Comparison of ENCODE assay signal across 8 cellular contexts in genomic region chr13:49641810-49642291, GRCh38. TPM values are rescaled to one million over a fixed set of nuclear protein-coding genes. Genes with fewer than 3 reads are reported as not detected.
DNase-seq lines count a peak whose midpoint lies in the region; ATAC-seq and TF ChIP-seq lines count a peak whose summit lies in the region.

No MANE protein-coding gene starts in this region.

- no TSS peak for BruUV-seq in PC-3 (replicated peaks; lab: Mats Ljungman, UMichigan)

- ATAC-seq in PC-3, result peak; percentile 77
- no peak for ATAC-seq in GM23338

- H3K4me3 Mint-ChIP-seq in GM23338, result no peak overlapping the region

- no peaks in the 10 kb centered on the region for H3K79me2 ChIP-seq in PC-3 (ENCODE audit: low read length)
- no peaks in the 10 kb centered on the region for H3K79me2 ChIP-seq in osteoblast (ENCODE audit: insufficient read depth, low read length)
- H3K79me2 ChIP-seq in GM23338 (replicated peaks; ENCODE audit: insufficient read depth), result no peaks in the 10 kb centered on the region

- H3K9me2 ChIP-seq in PC-3 (replicated peaks; ENCODE audit: low read length), result no peaks in the 10 kb centered on the region
- H3K9me2 ChIP-seq in GM23338 (ENCODE audit: insufficient read depth), result peaks cover 3% of the 10 kb centered on the region; the same call in 1 of the 2 replicates

- H3K4me2 ChIP-seq in PC-3 (ENCODE audit: low read length), result no peak overlapping the region
- peak overlapping the region; percentile 30 for H3K4me2 ChIP-seq in osteoblast (ENCODE audit: insufficient read depth, low read length)
- H3K4me2 ChIP-seq in GM23338, result no peak overlapping the region

- H3K27ac ChIP-seq in PC-3 (ENCODE audit: low read length) (no peak overlapping the region), osteoblast (ENCODE audit: low read depth, low read length) (peak overlapping the region; percentile 56), GM23338 (ENCODE audit: low read depth) (no peak overlapping the region)

- H3K27me3 ChIP-seq in PC-3 (ENCODE audit: low read length), result no peaks in the 10 kb centered on the region
- H3K27me3 ChIP-seq in osteoblast (ENCODE audit: insufficient read depth, low read length), result no peaks in the 10 kb centered on the region
- no peaks in the 10 kb centered on the region for H3K27me3 ChIP-seq in GM23338 (ENCODE audit: insufficient read depth)

- no peaks in the 10 kb centered on the region for H3K36me3 Mint-ChIP-seq in GM23338 (ENCODE audit: low read depth)

- no peaks in the 10 kb centered on the region for H3K9me3 ChIP-seq in PC-3 (ENCODE audit: low read length)
- no peaks in the 10 kb centered on the region for H3K9me3 ChIP-seq in osteoblast (ENCODE audit: low read depth, low read length)

- TF ChIP-seq CTCF in PC-3 (conservative IDR thresholded peaks at IDR 0.05; ENCODE audit: low read depth, low read length) (no peak), osteoblast (IDR thresholded peaks at IDR 0.05; ENCODE audit: extremely low read depth, low read depth, low read length) (no peak), GM23338 (conservative IDR thresholded peaks at IDR 0.05; ENCODE audit: low read depth in 2 of 2) (no peak)

- H2AFZ ChIP-seq in PC-3 (ENCODE audit: low read length), result peak overlapping the region; percentile 46
- H2AFZ ChIP-seq in osteoblast (ENCODE audit: low read length), result peak overlapping the region; percentile 51
- no peak overlapping the region for H2AFZ ChIP-seq in GM23338

- H3K9ac ChIP-seq in PC-3 (ENCODE audit: low read length), result no peak overlapping the region

- H3K27me3 Mint-ChIP-seq in GM23338 (ENCODE audit: insufficient read depth, low read depth, poor library complexity), result no peaks in the 10 kb centered on the region

- H3K4me1 Mint-ChIP-seq in GM23338, result peaks cover 7% of the 10 kb centered on the region; the same call in 1 of the 3 replicates

- intact Hi-C loops in PC-3 (cut with micrococcal nuclease), result no loop called here

- DNase-seq in CD1c-positive myeloid dendritic cell (ENCODE audit: extremely low spot score), result peak; percentile 89
- peak; percentile 36 for DNase-seq in PC-3
- DNase-seq in fibroblast of peridontal ligament (ENCODE audit: extremely low read depth), result peak; percentile 89
- DNase-seq in osteoblast (ENCODE audit: insufficient read length, low spot score, missing footprints), result peak; percentile 90
- no peak for DNase-seq in COR-L47 (lab: John Stamatoyannopoulos, UW)
- DNase-seq in GM23338 (ENCODE audit: low spot score), result no peak
- no peak for DNase-seq in mesenteric fat pad (ENCODE audit: low spot score)
- no peak for DNase-seq in inferior parietal cortex (ENCODE audit: extremely low spot score)

- H3K27ac Mint-ChIP-seq in GM23338, result no peak overlapping the region

- CTCF ChIA-PET in PC-3 (lab: Charles Lee), result no interaction called here

- no peak overlapping the region for H3K4me3 ChIP-seq in PC-3 (ENCODE audit: low read length)
- no peak overlapping the region for H3K4me3 ChIP-seq in osteoblast (ENCODE audit: insufficient read depth, low read length)
- H3K4me3 ChIP-seq in GM23338, result no peak overlapping the region

- H3F3A ChIP-seq in PC-3 (ENCODE audit: low read length, unreplicated experiment) (no peaks in the 10 kb centered on the region), GM23338 (replicated peaks; ENCODE audit: low read depth) (no peaks in the 10 kb centered on the region)

- no peaks in the 10 kb centered on the region for H3K9me3 Mint-ChIP-seq in GM23338

- POLR2A ChIA-PET in PC-3 (lab: Charles Lee; ENCODE audit: unreplicated experiment), result interaction anchor here (0.7 kb wide), 1 partner anchor 140 kb away, joined by 4 read pairs; no protein-coding TSS in a partner anchor

- H3K36me3 ChIP-seq in PC-3 (ENCODE audit: low read depth, low read length) (no peaks in the 10 kb centered on the region), osteoblast (ENCODE audit: insufficient read depth, low read length) (no peaks in the 10 kb centered on the region), GM23338 (ENCODE audit: insufficient read depth) (no peaks in the 10 kb centered on the region)

- H4K20me1 ChIP-seq in PC-3 (ENCODE audit: low read length), result no peaks in the 10 kb centered on the region
- H4K20me1 ChIP-seq in osteoblast (ENCODE audit: insufficient read depth, low read length), result no peaks in the 10 kb centered on the region
- no peaks in the 10 kb centered on the region for H4K20me1 ChIP-seq in GM23338 (replicated peaks; ENCODE audit: insufficient read depth)

- H3K4me1 ChIP-seq in PC-3 (ENCODE audit: insufficient read depth, low read length) (peaks cover 4% of the 10 kb centered on the region; the same call in 1 of the 2 replicates), osteoblast (ENCODE audit: insufficient read depth, low read length) (peaks cover 6% of the 10 kb centered on the region), GM23338 (ENCODE audit: insufficient read depth) (peaks cover 7% of the 10 kb centered on the region; the same call in 1 of the 2 replicates)

TF ChIP-seq in GM23338, 12 proteins besides CTCF, POLR2A, EP300 and RAD21 (continues in another document):
- TF ChIP-seq EZH2phosphoT487 (IDR thresholded peaks at IDR 0.05; ENCODE audit: unreplicated experiment) (no peak), EZH2 (IDR thresholded peaks at IDR 0.05; ENCODE audit: low read depth, unreplicated experiment) (no peak), STAT1 (IDR thresholded peaks at IDR 0.05; ENCODE audit: unreplicated experiment) (no peak)
- TF ChIP-seq, protein P1, sequence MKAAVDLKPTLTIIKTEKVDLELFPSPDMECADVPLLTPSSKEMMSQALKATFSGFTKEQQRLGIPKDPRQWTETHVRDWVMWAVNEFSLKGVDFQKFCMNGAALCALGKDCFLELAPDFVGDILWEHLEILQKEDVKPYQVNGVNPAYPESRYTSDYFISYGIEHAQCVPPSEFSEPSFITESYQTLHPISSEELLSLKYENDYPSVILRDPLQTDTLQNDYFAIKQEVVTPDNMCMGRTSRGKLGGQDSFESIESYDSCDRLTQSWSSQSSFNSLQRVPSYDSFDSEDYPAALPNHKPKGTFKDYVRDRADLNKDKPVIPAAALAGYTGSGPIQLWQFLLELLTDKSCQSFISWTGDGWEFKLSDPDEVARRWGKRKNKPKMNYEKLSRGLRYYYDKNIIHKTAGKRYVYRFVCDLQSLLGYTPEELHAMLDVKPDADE (IDR thresholded peaks at IDR 0.05), result no peak
- TF ChIP-seq, protein P2, sequence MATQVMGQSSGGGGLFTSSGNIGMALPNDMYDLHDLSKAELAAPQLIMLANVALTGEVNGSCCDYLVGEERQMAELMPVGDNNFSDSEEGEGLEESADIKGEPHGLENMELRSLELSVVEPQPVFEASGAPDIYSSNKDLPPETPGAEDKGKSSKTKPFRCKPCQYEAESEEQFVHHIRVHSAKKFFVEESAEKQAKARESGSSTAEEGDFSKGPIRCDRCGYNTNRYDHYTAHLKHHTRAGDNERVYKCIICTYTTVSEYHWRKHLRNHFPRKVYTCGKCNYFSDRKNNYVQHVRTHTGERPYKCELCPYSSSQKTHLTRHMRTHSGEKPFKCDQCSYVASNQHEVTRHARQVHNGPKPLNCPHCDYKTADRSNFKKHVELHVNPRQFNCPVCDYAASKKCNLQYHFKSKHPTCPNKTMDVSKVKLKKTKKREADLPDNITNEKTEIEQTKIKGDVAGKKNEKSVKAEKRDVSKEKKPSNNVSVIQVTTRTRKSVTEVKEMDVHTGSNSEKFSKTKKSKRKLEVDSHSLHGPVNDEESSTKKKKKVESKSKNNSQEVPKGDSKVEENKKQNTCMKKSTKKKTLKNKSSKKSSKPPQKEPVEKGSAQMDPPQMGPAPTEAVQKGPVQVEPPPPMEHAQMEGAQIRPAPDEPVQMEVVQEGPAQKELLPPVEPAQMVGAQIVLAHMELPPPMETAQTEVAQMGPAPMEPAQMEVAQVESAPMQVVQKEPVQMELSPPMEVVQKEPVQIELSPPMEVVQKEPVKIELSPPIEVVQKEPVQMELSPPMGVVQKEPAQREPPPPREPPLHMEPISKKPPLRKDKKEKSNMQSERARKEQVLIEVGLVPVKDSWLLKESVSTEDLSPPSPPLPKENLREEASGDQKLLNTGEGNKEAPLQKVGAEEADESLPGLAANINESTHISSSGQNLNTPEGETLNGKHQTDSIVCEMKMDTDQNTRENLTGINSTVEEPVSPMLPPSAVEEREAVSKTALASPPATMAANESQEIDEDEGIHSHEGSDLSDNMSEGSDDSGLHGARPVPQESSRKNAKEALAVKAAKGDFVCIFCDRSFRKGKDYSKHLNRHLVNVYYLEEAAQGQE (IDR thresholded peaks at IDR 0.05; ENCODE audit: unreplicated experiment), result no peak

RNA-seq across cellular contexts. Expression of gene ARL11, which starts 13.5 kb away (rescaled TPM):
- total RNA-seq in PC-3 (2014; rRNA removed) (not detected in 2 replicates), osteoblast (not detected in 2 replicates), mesenteric fat pad (2.6 TPM)
- 0.52 and 1.2 TPM in 2 replicates for total RNA-seq in GM23338 (2014; rRNA removed; shearing (Covaris generic))
- polyA plus RNA-seq in GM23338 (2016; fragmentation: Nextera tagmentation; extraction: Ambion mirVana), result 0.32 and 0.61 TPM in 2 replicates

RNA-seq across cellular contexts. Expression of gene EBPL, which starts 49.4 kb away (rescaled TPM):
- total RNA-seq in PC-3 (2014; rRNA removed) (108 and 118 TPM in 2 replicates), osteoblast (26.1 and 38.9 TPM in 2 replicates), mesenteric fat pad (25.3 TPM)
- total RNA-seq in GM23338 (2014; rRNA removed; shearing (Covaris generic)), result 231 and 260 TPM in 2 replicates
- 245 and 258 TPM in 2 replicates for polyA plus RNA-seq in GM23338 (2016; fragmentation: Nextera tagmentation; extraction: Ambion mirVana)

RNA-seq across cellular contexts. Expression of gene RCBTB1, which starts 56.5 kb away (rescaled TPM):
- total RNA-seq in PC-3 (2014; rRNA removed) (4.9 and 5.4 TPM in 2 replicates), osteoblast (26.4 and 27.4 TPM in 2 replicates), mesenteric fat pad (15.6 TPM)
- 33.5 and 33.9 TPM in 2 replicates for total RNA-seq in GM23338 (2014; rRNA removed; shearing (Covaris generic))
- 10.8 and 11.2 TPM in 2 replicates for polyA plus RNA-seq in GM23338 (2016; fragmentation: Nextera tagmentation; extraction: Ambion mirVana)

Comparison
In these comparisons a context has a peak if more than half of its experiments do, and no peak if none do; other contexts are left out.
1. DNase-seq: peak in CD1c-positive myeloid dendritic cell (single experiment), PC-3 (single experiment), fibroblast of peridontal ligament (single experiment) and osteoblast (single experiment); none in COR-L47 (single experiment), GM23338 (single experiment), mesenteric fat pad (single experiment) and inferior parietal cortex (single experiment).